ENCODE assay signal across 8 cellular contexts in genomic region chr17:142102-142661, GRCh38. TPM values are rescaled to one million over a fixed set of nuclear protein-coding genes. Genes with fewer than 3 reads are reported as not detected.
DNase-seq lines count a peak whose midpoint lies in the region; ATAC-seq lines count a peak whose summit lies in the region.

No MANE protein-coding gene starts in this region.

- H3K36me3 Mint-ChIP-seq in activated naive CD8-positive, alpha-beta T cell treated with anti-CD3 and anti-CD28 coated beads, Interleukin-2, amount 10 ng/mL, durations not matched to agents 7 days and 5 days = no peaks in the 10 kb centered on the region

- no peak overlapping the region for H3K56ac ChIP-seq in mesendoderm (ENCODE audit: low read length)

- WGBS in mesendoderm (ENCODE audit: extremely low coverage, insufficient coverage, low lambda C conversion rate) = no CpG with 5 or more reads among the region's 23 CpGs

- DNase-seq in COLO829 (ENCODE audit: low spot score) (peak; percentile 42), LHCN-M2 (ENCODE audit: low read depth) (peak; percentile 34), mesendoderm (peak; percentile 64)
- peak; percentile 27 for DNase-seq in activated naive CD8-positive, alpha-beta T cell treated with anti-CD3 and anti-CD28 coated beads, Interleukin-2, amount 10 ng/mL, durations not matched to agents 7 days and 5 days

- no peak overlapping the region for H4K5ac ChIP-seq in mesendoderm (ENCODE audit: low read length)

- no peaks in the 10 kb centered on the region for H3K27me3 Mint-ChIP-seq in activated naive CD8-positive, alpha-beta T cell treated with anti-CD3 and anti-CD28 coated beads, Interleukin-2, amount 10 ng/mL, durations not matched to agents 7 days and 5 days

- H2BK15ac ChIP-seq in mesendoderm (replicated peaks; ENCODE audit: low read depth) = no peak overlapping the region

- H3K4me3 ChIP-seq in mesendoderm (ENCODE audit: low read length) = no peak overlapping the region

- H3K79me2 ChIP-seq in mesendoderm (ENCODE audit: control insufficient read depth, insufficient read depth, low read length) = no peaks in the 10 kb centered on the region

- peaks cover 2% of the 10 kb centered on the region for H3K4me1 Mint-ChIP-seq in activated naive CD8-positive, alpha-beta T cell treated with anti-CD3 and anti-CD28 coated beads, Interleukin-2, amount 10 ng/mL, durations not matched to agents 7 days and 5 days

- no peaks in the 10 kb centered on the region for H3K36me3 ChIP-seq in mesendoderm (ENCODE audit: control insufficient read depth, insufficient read depth, low read length)

- no peaks in the 10 kb centered on the region for H3K9me3 Mint-ChIP-seq in activated naive CD8-positive, alpha-beta T cell treated with anti-CD3 and anti-CD28 coated beads, Interleukin-2, amount 10 ng/mL, durations not matched to agents 7 days and 5 days

- no peaks in the 10 kb centered on the region for H3K79me1 ChIP-seq in mesendoderm (ENCODE audit: low read length)

- no peaks in the 10 kb centered on the region for H3K27me3 ChIP-seq in mesendoderm (ENCODE audit: insufficient read depth, low read length, poor library complexity)

- H4K8ac ChIP-seq in mesendoderm (ENCODE audit: low read depth, low read length) = no peak overlapping the region

- no peak overlapping the region for H2BK5ac ChIP-seq in mesendoderm (ENCODE audit: low read length)

- H2BK120ac ChIP-seq in mesendoderm (ENCODE audit: low read depth, low read length) = no peak overlapping the region

- POLR2A ChIA-PET in activated naive CD8-positive, alpha-beta T cell treated with anti-CD3 and anti-CD28 coated beads, Interleukin-2, amount 10 ng/mL, durations not matched to agents 7 days and 5 days (lab: Charles Lee) = no interaction called here

- no peak overlapping the region for H3K9ac ChIP-seq in mesendoderm (ENCODE audit: low read length)

- no peak overlapping the region for H3K4me3 Mint-ChIP-seq in activated naive CD8-positive, alpha-beta T cell treated with anti-CD3 and anti-CD28 coated beads, Interleukin-2, amount 10 ng/mL, durations not matched to agents 7 days and 5 days

- H2AK5ac ChIP-seq in mesendoderm (ENCODE audit: low read length) = no peak overlapping the region

- no peaks in the 10 kb centered on the region for H3K4me1 ChIP-seq in mesendoderm (ENCODE audit: control insufficient read depth, low read depth, low read length)

- H3K27ac ChIP-seq in mesendoderm (ENCODE audit: low read depth, low read length) = no peak overlapping the region

- no peak overlapping the region for H3K27ac Mint-ChIP-seq in activated naive CD8-positive, alpha-beta T cell treated with anti-CD3 and anti-CD28 coated beads, Interleukin-2, amount 10 ng/mL, durations not matched to agents 7 days and 5 days

- H3K4me2 ChIP-seq in mesendoderm (ENCODE audit: low read length) = no peak overlapping the region

- ATAC-seq in activated naive CD8-positive, alpha-beta T cell treated with anti-CD3 and anti-CD28 coated beads, Interleukin-2, amount 10 ng/mL, durations not matched to agents 7 days and 5 days (ENCODE audit: low read depth) = no peak
- ATAC-seq in GM19035 (IDR thresholded peaks at IDR 0.05; ENCODE audit: unreplicated experiment) (no peak), GM18861 (IDR thresholded peaks at IDR 0.05; ENCODE audit: unreplicated experiment) (no peak), HG03460 (IDR thresholded peaks at IDR 0.05; ENCODE audit: unreplicated experiment) (no peak), GM19351 (IDR thresholded peaks at IDR 0.05; ENCODE audit: unreplicated experiment) (no peak)

- H3K18ac ChIP-seq in mesendoderm (ENCODE audit: low read length) = no peak overlapping the region

- no peak overlapping the region for H3K23ac ChIP-seq in mesendoderm (ENCODE audit: low read length)

- no peak overlapping the region for H3K4ac ChIP-seq in mesendoderm (ENCODE audit: low read depth, low read length)

RNA-seq across cellular contexts. Expression of gene SCGB1C2, which starts 4.8 kb away (rescaled TPM):
- not detected in 2 replicates for total RNA-seq in LHCN-M2 (2014; rRNA removed)
- not detected for polyA plus RNA-seq in LHCN-M2 (2012)
- total RNA-seq in activated naive CD8-positive, alpha-beta T cell treated with anti-CD3 and anti-CD28 coated beads, Interleukin-2, amount 10 ng/mL, durations not matched to agents 7 days and 5 days = not detected
- not detected for polyA plus RNA-seq in mesendoderm (2013, experiment 1 of 2)
- not detected for polyA plus RNA-seq in mesendoderm (2013, experiment 2 of 2)

RNA-seq across cellular contexts. Expression of gene DOC2B, which starts 39.3 kb away (rescaled TPM):
- total RNA-seq in LHCN-M2 (2014; rRNA removed) = not detected in 2 replicates
- polyA plus RNA-seq in LHCN-M2 (2012) = not detected
- not detected for total RNA-seq in activated naive CD8-positive, alpha-beta T cell treated with anti-CD3 and anti-CD28 coated beads, Interleukin-2, amount 10 ng/mL, durations not matched to agents 7 days and 5 days
- 0.49 TPM for polyA plus RNA-seq in mesendoderm (2013, experiment 1 of 2)
- polyA plus RNA-seq in mesendoderm (2013, experiment 2 of 2) = 0.36 TPM
